ENCODE assay signal across 1 cellular context in the genomic region with DNA sequence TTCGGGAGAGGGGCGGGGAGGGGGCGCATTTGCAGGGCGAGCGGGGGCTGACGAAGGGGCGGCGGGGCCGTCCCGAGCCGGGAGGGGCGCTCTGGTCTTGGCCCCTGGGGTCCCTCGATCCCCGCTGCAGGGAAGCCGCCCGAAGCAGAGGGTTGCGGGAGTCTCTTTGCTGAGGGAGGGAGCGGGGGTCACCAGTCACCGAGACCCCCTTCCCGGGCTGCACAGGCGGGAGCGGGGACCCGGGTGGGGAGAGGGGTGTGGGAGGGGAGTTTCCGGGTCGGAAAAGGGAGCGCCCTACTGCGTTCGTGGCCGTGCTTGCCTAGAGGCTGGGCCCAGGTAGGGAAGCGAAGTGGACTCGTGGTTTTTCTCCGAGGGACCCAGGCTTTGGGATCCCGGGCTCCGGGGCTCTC.
TF ChIP-seq lines count a peak whose summit lies in the region.

No MANE protein-coding gene starts in this region.

TF ChIP-seq in GM23338, 12 proteins besides CTCF, POLR2A, EP300 and RAD21 (continued from another document):
- TF ChIP-seq, protein P1, sequence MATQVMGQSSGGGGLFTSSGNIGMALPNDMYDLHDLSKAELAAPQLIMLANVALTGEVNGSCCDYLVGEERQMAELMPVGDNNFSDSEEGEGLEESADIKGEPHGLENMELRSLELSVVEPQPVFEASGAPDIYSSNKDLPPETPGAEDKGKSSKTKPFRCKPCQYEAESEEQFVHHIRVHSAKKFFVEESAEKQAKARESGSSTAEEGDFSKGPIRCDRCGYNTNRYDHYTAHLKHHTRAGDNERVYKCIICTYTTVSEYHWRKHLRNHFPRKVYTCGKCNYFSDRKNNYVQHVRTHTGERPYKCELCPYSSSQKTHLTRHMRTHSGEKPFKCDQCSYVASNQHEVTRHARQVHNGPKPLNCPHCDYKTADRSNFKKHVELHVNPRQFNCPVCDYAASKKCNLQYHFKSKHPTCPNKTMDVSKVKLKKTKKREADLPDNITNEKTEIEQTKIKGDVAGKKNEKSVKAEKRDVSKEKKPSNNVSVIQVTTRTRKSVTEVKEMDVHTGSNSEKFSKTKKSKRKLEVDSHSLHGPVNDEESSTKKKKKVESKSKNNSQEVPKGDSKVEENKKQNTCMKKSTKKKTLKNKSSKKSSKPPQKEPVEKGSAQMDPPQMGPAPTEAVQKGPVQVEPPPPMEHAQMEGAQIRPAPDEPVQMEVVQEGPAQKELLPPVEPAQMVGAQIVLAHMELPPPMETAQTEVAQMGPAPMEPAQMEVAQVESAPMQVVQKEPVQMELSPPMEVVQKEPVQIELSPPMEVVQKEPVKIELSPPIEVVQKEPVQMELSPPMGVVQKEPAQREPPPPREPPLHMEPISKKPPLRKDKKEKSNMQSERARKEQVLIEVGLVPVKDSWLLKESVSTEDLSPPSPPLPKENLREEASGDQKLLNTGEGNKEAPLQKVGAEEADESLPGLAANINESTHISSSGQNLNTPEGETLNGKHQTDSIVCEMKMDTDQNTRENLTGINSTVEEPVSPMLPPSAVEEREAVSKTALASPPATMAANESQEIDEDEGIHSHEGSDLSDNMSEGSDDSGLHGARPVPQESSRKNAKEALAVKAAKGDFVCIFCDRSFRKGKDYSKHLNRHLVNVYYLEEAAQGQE (IDR thresholded peaks at IDR 0.05; ENCODE audit: unreplicated experiment) = no peak
- TF ChIP-seq, protein P2, sequence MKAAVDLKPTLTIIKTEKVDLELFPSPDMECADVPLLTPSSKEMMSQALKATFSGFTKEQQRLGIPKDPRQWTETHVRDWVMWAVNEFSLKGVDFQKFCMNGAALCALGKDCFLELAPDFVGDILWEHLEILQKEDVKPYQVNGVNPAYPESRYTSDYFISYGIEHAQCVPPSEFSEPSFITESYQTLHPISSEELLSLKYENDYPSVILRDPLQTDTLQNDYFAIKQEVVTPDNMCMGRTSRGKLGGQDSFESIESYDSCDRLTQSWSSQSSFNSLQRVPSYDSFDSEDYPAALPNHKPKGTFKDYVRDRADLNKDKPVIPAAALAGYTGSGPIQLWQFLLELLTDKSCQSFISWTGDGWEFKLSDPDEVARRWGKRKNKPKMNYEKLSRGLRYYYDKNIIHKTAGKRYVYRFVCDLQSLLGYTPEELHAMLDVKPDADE (IDR thresholded peaks at IDR 0.05) = no peak
- TF ChIP-seq POLR2AphosphoS5 (IDR thresholded peaks at IDR 0.05; ENCODE audit: low read depth) (no peak; the same call in 1 of the 2 replicates), ZNF114 (CRISPR knock-in tag; IDR thresholded peaks at IDR 0.05) (no peak), EZH2 (IDR thresholded peaks at IDR 0.05; ENCODE audit: low read depth, unreplicated experiment) (no peak), NANOG (IDR thresholded peaks at IDR 0.05; ENCODE audit: borderline replicate concordance) (no peak), STAT1 (IDR thresholded peaks at IDR 0.05; ENCODE audit: unreplicated experiment) (no peak), ZNF331 (CRISPR knock-in tag; IDR thresholded peaks at IDR 0.05; ENCODE audit: low read depth) (no peak)
